Comparison of ENCODE assay signal across 1 cellular context in the genomic region with DNA sequence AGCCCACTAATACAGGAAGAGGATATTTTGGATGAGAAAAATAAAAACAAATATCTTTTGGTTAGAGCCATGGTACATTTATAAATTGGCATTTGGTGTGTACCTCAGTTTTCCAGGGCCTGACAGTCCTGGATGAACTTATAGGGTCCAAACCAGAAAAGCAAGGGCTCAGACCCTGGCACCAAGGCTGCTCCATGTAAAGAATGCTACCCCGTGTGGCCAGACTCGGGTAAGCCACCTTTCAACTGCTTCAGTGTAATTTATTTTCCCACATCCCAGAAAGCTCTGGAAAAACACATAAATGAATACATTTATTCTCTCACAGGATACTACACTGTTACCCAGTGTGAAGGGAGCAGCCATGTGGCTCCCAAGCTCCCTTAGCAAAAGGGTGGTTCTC.
TF ChIP-seq lines count a peak whose summit lies in the region.

No MANE protein-coding gene starts in this region.

TF ChIP-seq in liver, 16 proteins besides CTCF, POLR2A, EP300 and RAD21 (continued from another document):
- no peak for TF ChIP-seq EGR1 (IDR thresholded peaks at IDR 0.05; ENCODE audit: low read depth in 2 of 2)
- TF ChIP-seq, protein P1, sequence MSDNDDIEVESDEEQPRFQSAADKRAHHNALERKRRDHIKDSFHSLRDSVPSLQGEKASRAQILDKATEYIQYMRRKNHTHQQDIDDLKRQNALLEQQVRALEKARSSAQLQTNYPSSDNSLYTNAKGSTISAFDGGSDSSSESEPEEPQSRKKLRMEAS (IDR thresholded peaks at IDR 0.05): no peak
- TF ChIP-seq YY1 (IDR thresholded peaks at IDR 0.05): no peak
- TF ChIP-seq, protein P2, sequence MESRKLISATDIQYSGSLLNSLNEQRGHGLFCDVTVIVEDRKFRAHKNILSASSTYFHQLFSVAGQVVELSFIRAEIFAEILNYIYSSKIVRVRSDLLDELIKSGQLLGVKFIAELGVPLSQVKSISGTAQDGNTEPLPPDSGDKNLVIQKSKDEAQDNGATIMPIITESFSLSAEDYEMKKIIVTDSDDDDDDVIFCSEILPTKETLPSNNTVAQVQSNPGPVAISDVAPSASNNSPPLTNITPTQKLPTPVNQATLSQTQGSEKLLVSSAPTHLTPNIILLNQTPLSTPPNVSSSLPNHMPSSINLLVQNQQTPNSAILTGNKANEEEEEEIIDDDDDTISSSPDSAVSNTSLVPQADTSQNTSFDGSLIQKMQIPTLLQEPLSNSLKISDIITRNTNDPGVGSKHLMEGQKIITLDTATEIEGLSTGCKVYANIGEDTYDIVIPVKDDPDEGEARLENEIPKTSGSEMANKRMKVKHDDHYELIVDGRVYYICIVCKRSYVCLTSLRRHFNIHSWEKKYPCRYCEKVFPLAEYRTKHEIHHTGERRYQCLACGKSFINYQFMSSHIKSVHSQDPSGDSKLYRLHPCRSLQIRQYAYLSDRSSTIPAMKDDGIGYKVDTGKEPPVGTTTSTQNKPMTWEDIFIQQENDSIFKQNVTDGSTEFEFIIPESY (IDR thresholded peaks at IDR 0.05): no peak
- TF ChIP-seq TAF1 (conservative IDR thresholded peaks at IDR 0.05): no peak
- TF ChIP-seq HNF4A (conservative IDR thresholded peaks at IDR 0.05): no peak
- TF ChIP-seq GABPA (IDR thresholded peaks at IDR 0.05 in 1 of 2, conservative IDR thresholded peaks at IDR 0.05 in 1 of 2): no peak
- TF ChIP-seq, protein P3, sequence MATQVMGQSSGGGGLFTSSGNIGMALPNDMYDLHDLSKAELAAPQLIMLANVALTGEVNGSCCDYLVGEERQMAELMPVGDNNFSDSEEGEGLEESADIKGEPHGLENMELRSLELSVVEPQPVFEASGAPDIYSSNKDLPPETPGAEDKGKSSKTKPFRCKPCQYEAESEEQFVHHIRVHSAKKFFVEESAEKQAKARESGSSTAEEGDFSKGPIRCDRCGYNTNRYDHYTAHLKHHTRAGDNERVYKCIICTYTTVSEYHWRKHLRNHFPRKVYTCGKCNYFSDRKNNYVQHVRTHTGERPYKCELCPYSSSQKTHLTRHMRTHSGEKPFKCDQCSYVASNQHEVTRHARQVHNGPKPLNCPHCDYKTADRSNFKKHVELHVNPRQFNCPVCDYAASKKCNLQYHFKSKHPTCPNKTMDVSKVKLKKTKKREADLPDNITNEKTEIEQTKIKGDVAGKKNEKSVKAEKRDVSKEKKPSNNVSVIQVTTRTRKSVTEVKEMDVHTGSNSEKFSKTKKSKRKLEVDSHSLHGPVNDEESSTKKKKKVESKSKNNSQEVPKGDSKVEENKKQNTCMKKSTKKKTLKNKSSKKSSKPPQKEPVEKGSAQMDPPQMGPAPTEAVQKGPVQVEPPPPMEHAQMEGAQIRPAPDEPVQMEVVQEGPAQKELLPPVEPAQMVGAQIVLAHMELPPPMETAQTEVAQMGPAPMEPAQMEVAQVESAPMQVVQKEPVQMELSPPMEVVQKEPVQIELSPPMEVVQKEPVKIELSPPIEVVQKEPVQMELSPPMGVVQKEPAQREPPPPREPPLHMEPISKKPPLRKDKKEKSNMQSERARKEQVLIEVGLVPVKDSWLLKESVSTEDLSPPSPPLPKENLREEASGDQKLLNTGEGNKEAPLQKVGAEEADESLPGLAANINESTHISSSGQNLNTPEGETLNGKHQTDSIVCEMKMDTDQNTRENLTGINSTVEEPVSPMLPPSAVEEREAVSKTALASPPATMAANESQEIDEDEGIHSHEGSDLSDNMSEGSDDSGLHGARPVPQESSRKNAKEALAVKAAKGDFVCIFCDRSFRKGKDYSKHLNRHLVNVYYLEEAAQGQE (IDR thresholded peaks at IDR 0.05): no peak
- no peak for TF ChIP-seq FOXA1 (IDR thresholded peaks at IDR 0.05)
- TF ChIP-seq RXRA (IDR thresholded peaks at IDR 0.05): no peak
